Comparison of ENCODE assay signal across 8 cellular contexts in genomic region chr4:153154010-153154975, GRCh38. TPM values are rescaled to one million over a fixed set of nuclear protein-coding genes. Genes with fewer than 3 reads are reported as not detected.
DNase-seq lines count a peak whose midpoint lies in the region; ATAC-seq and TF ChIP-seq lines count a peak whose summit lies in the region.

No MANE protein-coding gene starts in this region.

- no peak overlapping the region for H3T11ph ChIP-seq in H9 (ENCODE audit: low read length)

- H3K9me3 Mint-ChIP-seq in H9 (peaks cover 0 to 5% of the 10 kb centered on the region in 2 experiments; a peak in 1 of 5 replicates), nephron (no peaks in the 10 kb centered on the region)

- H3K27me3 Mint-ChIP-seq in H9 (ENCODE audit: low read depth) (peaks cover 80% of the 10 kb centered on the region), nephron (ENCODE audit: low read depth) (peaks cover 7% of the 10 kb centered on the region)

- WGBS in H9 (ENCODE audit: extremely low coverage, insufficient read length, low lambda C conversion rate): no CpG with 5 or more reads among the region's 15 CpGs

- no peaks in the 10 kb centered on the region for H3K79me2 ChIP-seq in H9 (ENCODE audit: insufficient read depth, low read length)

- ATAC-seq in Panc1 (no peak), HG03139 (IDR thresholded peaks at IDR 0.05; ENCODE audit: unreplicated experiment) (no peak), left lobe of liver (no peak)

- in situ Hi-C loops in Panc1 (cut with HindIII; ENCODE audit: low pct_unique_long_range_greater_than_20kb, low sequenced_read_pairs): no loop called here

- H3K4me2 ChIP-seq in H9 (ENCODE audit: insufficient read depth, insufficient read length, low read length): peak overlapping the region; percentile 94

- POLR2A ChIA-PET in Panc1 (lab: Charles Lee): no interaction called here

- peaks cover 30 to 52% of the 10 kb centered on the region in 2 experiments for H3K4me1 Mint-ChIP-seq in H9
- H3K4me1 Mint-ChIP-seq in nephron: peaks cover 42% of the 10 kb centered on the region

- TF ChIP-seq CTCF in AG09309 (IDR thresholded peaks at IDR 0.05; ENCODE audit: control insufficient read depth, insufficient read depth, low read depth, low read length, missing control alignments) (no peak), H9 (conservative IDR thresholded peaks at IDR 0.05) (no peak), Panc1 (IDR thresholded peaks at IDR 0.05) (no peak), nephron (IDR thresholded peaks at IDR 0.05; ENCODE audit: unreplicated experiment in 3 of 3) (no peak)

- no peak overlapping the region for H3K18ac ChIP-seq in H9 (ENCODE audit: insufficient read length, low read depth, low read length)

- no peak overlapping the region for H2BK12ac ChIP-seq in H9 (ENCODE audit: insufficient read length, low read depth, low read length)

- CTCF ChIA-PET in Panc1 (lab: Charles Lee): no interaction called here

- H4K91ac ChIP-seq in H9 (ENCODE audit: insufficient read length, low read depth, low read length): no peak overlapping the region

- no peak overlapping the region for H3K56ac ChIP-seq in H9 (ENCODE audit: insufficient read length, low read depth, low read length)

- no peak overlapping the region for H2BK5ac ChIP-seq in H9 (ENCODE audit: insufficient read length, low read length)

- BruUV-seq in Panc1 (replicated peaks; lab: Mats Ljungman, UMichigan): no TSS peak

- H3K9ac ChIP-seq in H9 (ENCODE audit: extremely low read depth, insufficient read length, low read length): no peak overlapping the region
- peak overlapping the region in 1 of 2 donors; percentile 52 for H3K9ac ChIP-seq in duodenal mucosa (ENCODE audit: low read depth in 1 of 2, low read length in 2 of 2)

- H3K14ac ChIP-seq in H9 (ENCODE audit: insufficient read depth, low read length): no peak overlapping the region

- no peaks in the 10 kb centered on the region for H3K36me3 Mint-ChIP-seq in H9 (ENCODE audit: insufficient read depth in 1 of 3, low read depth in 3 of 3)
- H3K36me3 Mint-ChIP-seq in nephron (ENCODE audit: low read depth): no peaks in the 10 kb centered on the region

- H4K20me1 ChIP-seq in H9 (ENCODE audit: control insufficient read depth, insufficient read depth, insufficient read length): no peaks in the 10 kb centered on the region

- H3K4me1 ChIP-seq in H9 (ENCODE audit: insufficient read depth, low read length) (no peaks in the 10 kb centered on the region), Panc1 (ENCODE audit: control insufficient read depth, insufficient read depth, low read length) (peaks cover 7% of the 10 kb centered on the region), duodenal mucosa (ENCODE audit: control insufficient read depth in 1 of 2, insufficient read depth in 2 of 2, low read length in 2 of 2) (peaks cover 21 to 23% of the 10 kb centered on the region in 2 donors)

- no peak overlapping the region for H2BK120ac ChIP-seq in H9 (ENCODE audit: low read depth, low read length, poor library complexity, severe bottlenecking)

- no peak overlapping the region for H3K4ac ChIP-seq in H9 (ENCODE audit: low read depth, low read length)

- peak overlapping the region; percentile 69 to 83 for H3K4me3 Mint-ChIP-seq in H9
- H3K4me3 Mint-ChIP-seq in nephron: peak overlapping the region; percentile 84 to 94 (median 89)

- H3K23me2 ChIP-seq in H9 (ENCODE audit: insufficient read length, low read depth, low read length, poor library complexity, severe bottlenecking): peaks cover 17% of the 10 kb centered on the region

- no peaks in the 10 kb centered on the region for H3K9me3 ChIP-seq in H9 (ENCODE audit: control insufficient read depth, low read depth, low read length)
- H3K9me3 ChIP-seq in Panc1 (ENCODE audit: control insufficient read depth, insufficient read depth, low read depth, low read length): no peaks in the 10 kb centered on the region
- no peaks in the 10 kb centered on the region for H3K9me3 ChIP-seq in duodenal mucosa (ENCODE audit: control insufficient read depth in 1 of 2, low read length in 2 of 2)

- intact Hi-C loops in Panc1 (cut with micrococcal nuclease; ENCODE audit: unreplicated experiment): loop anchor here (5.0 kb wide), 1 partner anchor 53 kb away; no protein-coding TSS in a partner anchor

- H3K27ac Mint-ChIP-seq in H9: no peak overlapping the region
- peak overlapping the region; percentile 78 to 94 (median 79) for H3K27ac Mint-ChIP-seq in nephron

- no peak overlapping the region for H2BK20ac ChIP-seq in H9 (ENCODE audit: low read depth, low read length, poor library complexity, severe bottlenecking)

- H3K79me1 ChIP-seq in H9 (ENCODE audit: insufficient read depth, low read depth, low read length, poor library complexity, severe bottlenecking): no peaks in the 10 kb centered on the region

- H3K36me3 ChIP-seq in Panc1 (ENCODE audit: control insufficient read depth, insufficient read depth, low read length): no peaks in the 10 kb centered on the region
- H3K36me3 ChIP-seq in duodenal mucosa (ENCODE audit: control insufficient read depth in 1 of 2, insufficient read depth in 2 of 2, low read length in 2 of 2): no peaks in the 10 kb centered on the region

- DNase-seq in AG09309 (ENCODE audit: low read depth) (no peak), H9 (no peak), Panc1 (ENCODE audit: low read depth, low spot score) (no peak), GM19240 (ENCODE audit: insufficient read length, low spot score) (no peak), left lobe of liver (ENCODE audit: low spot score) (no peak)

- no peak overlapping the region for H4K5ac ChIP-seq in H9 (ENCODE audit: insufficient read length, low read depth, low read length)

- H3K23ac ChIP-seq in H9 (ENCODE audit: insufficient read length, low read depth, low read length): no peak overlapping the region

- no peak overlapping the region for H4K8ac ChIP-seq in H9 (replicated peaks; ENCODE audit: insufficient read length, low read depth, low read length)

- H2BK15ac ChIP-seq in H9 (ENCODE audit: low read depth, low read length): no peak overlapping the region

- H3K4me3 ChIP-seq in AG09309 (ENCODE audit: control insufficient read depth, low read depth, low read length): peak overlapping the region; percentile 67; the same call in 1 of the 2 replicates
- H3K4me3 ChIP-seq in Panc1 (ENCODE audit: low read depth in 2 of 2, low read length in 2 of 2): peak overlapping the region; percentile 52 to 59
- peak overlapping the region; percentile 71 to 75 for H3K4me3 ChIP-seq in duodenal mucosa (ENCODE audit: low read depth in 1 of 2, low read length in 2 of 2)

- H2AFZ ChIP-seq in H9 (ENCODE audit: low read length): no peak overlapping the region

- no peak overlapping the region for H3K27ac ChIP-seq in H9 (ENCODE audit: insufficient read length, low read depth, low read length)
- peak overlapping the region; percentile 63 for H3K27ac ChIP-seq in Panc1 (ENCODE audit: low read length)
- no peak overlapping the region for H3K27ac ChIP-seq in duodenal mucosa (ENCODE audit: low read depth, low read length)

- no peak overlapping the region for H2AK5ac ChIP-seq in H9 (ENCODE audit: insufficient read length, low read length)

- H3K27me3 ChIP-seq in H9 (ENCODE audit: insufficient read depth, low read length) (peaks cover 16% of the 10 kb centered on the region; the same call in 1 of the 2 replicates), Panc1 (ENCODE audit: control insufficient read depth, insufficient read depth, low read length) (no peaks in the 10 kb centered on the region), duodenal mucosa (ENCODE audit: control insufficient read depth in 1 of 2, insufficient read depth in 2 of 2, low read length in 2 of 2) (peaks cover 0 to 6% of the 10 kb centered on the region in 2 donors)

RNA-seq across cellular contexts. Expression of gene TRIM2, which starts 50.0 kb away (rescaled TPM):
- total RNA-seq in H9 (2021): 28.9 and 29.0 TPM in 2 replicates
- 18.9 TPM for total RNA-seq in Panc1 (2021; ENCODE audit: unreplicated experiment)
- 16.9 TPM for polyA plus RNA-seq in Panc1 (2012; ENCODE audit: insufficient read length)
- 10.8 TPM for total RNA-seq in left lobe of liver

Comparison
In these comparisons a context has a peak if more than half of its experiments do, and no peak if none do; other contexts are left out.
1. H3K27ac Mint-ChIP-seq: peak in nephron (3 of 3); none in H9 (0 of 3).
2. Peak in every context shown above with its lines, with median percentiles within 50 percentile points of each other: H3K4me3 ChIP-seq.